10 cellular contexts compared by ENCODE assay signal in genomic region chr5:140821375-140822280, GRCh38.
DNase-seq lines count a peak whose midpoint lies in the region; ATAC-seq and TF ChIP-seq lines count a peak whose summit lies in the region.
"Had no signal": no experiment of that assay in that cellular context is flagged by ENCODE, and none has a peak within 500 bp of the region (broad histone marks: within the 10 kb centered on the region; RNA-seq: fewer than 3 reads in every experiment).

Gene PCDHA5 (plus strand): TSS chr5:140821613.

- H3K9me3 ChIP-seq in RWPE2 (ENCODE audit: severe bottlenecking) = peaks cover 3% of the 10 kb centered on the region

- H3K4me1 ChIP-seq in RWPE2 (ENCODE audit: insufficient read depth, poor library complexity, severe bottlenecking) = no peaks in the 10 kb centered on the region

- DNase-seq in 8988T = peak; percentile 46
- no peak for DNase-seq in GM10266 (ENCODE audit: extremely low spot score)
- no peak for DNase-seq in RWPE2 (ENCODE audit: low spot score)
- DNase-seq in foreskin fibroblast = peak in 1 of 2 donors; percentile 25
- DNase-seq in SIG-M5 treated with dmso at 0.1 percent for 504 hours (lab: John Stamatoyannopoulos, UW; ENCODE audit: unreplicated experiment) = no peak
- no peak for DNase-seq in NCI-H2196 (lab: John Stamatoyannopoulos, UW; ENCODE audit: unreplicated experiment)

- no peaks in the 10 kb centered on the region for H3K36me3 ChIP-seq in RWPE2 (ENCODE audit: low read depth)

- ATAC-seq in RWPE2 (ENCODE audit: low read depth) (peak; percentile 36; the same call in 1 of the 3 replicates), GM21360 (IDR thresholded peaks at IDR 0.05; ENCODE audit: unreplicated experiment) (no peak), GM21526 (IDR thresholded peaks at IDR 0.05; ENCODE audit: low FRiP score, unreplicated experiment) (no peak)

- no peak within 1 kb of the TSS for H3K27ac ChIP-seq in RWPE2 (ENCODE audit: poor library complexity, severe bottlenecking)
- H3K27ac ChIP-seq: hepatocyte, skin epidermis had no signal

- peak; percentile 10 for TF ChIP-seq CTCF in GM10266 (IDR thresholded peaks at IDR 0.05; ENCODE audit: control insufficient read depth, insufficient read depth, low read depth, missing control alignments)
- TF ChIP-seq CTCF in RWPE2 (IDR thresholded peaks at IDR 0.05; ENCODE audit: poor library complexity, severe bottlenecking) = peak; percentile 79
- peak; percentile 30 for TF ChIP-seq CTCF in foreskin fibroblast (IDR thresholded peaks at IDR 0.05; ENCODE audit: low read depth, low read length)

- H3K27me3 ChIP-seq in RWPE2 (ENCODE audit: insufficient read depth, poor library complexity, severe bottlenecking) = peaks cover 41% of the 10 kb centered on the region
- H3K27me3 ChIP-seq: hepatocyte had no signal

- peak within 1 kb of the TSS; percentile 9 for H3K4me3 ChIP-seq in RWPE2 (ENCODE audit: severe bottlenecking)
- no peak within 1 kb of the TSS for H3K4me3 ChIP-seq in foreskin fibroblast (ENCODE audit: low read depth in 1 of 2, low read length in 2 of 2)
- H3K4me3 ChIP-seq: hepatocyte had no signal

Comparison
In these comparisons a context has a peak if more than half of its experiments do, and no peak if none do; other contexts are left out.
1. CTCF ChIP-seq: peak in every context shown above with its lines; median percentile 79 in RWPE2; 30 in foreskin fibroblast; 10 in GM10266.